In the genomic region with DNA sequence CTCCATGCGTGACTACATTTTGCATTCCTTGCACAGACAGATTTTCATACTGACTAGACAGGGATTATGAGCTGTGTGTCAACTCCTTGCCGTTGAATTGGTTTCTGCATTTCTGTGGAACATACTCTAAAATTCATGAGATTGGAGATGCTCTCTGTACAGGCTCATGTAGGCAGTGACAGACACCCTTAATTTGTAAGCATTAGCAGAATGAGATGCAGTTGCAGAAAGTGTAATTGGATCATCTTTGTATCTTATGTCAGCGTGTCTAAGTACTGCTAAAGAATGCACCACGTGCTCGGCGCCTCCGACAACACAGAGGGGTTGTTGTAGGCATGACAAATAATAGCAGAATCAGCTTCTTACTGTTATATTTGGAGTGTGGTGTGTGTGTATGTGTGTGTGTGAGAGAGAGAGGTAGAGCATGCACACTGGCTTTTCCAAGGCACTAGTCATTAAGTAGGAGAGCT, we compare ENCODE assay signal across 17 cellular contexts.
A peak's percentile ranks its signal among the peaks of the same experiment; 100 is the strongest.
DNase-seq lines count a peak whose midpoint lies in the region; ATAC-seq and TF ChIP-seq lines count a peak whose summit lies in the region.
"Had no signal": no experiment of that assay in that cellular context is flagged by ENCODE, and none has a peak within 500 bp of the region (broad histone marks: within the 10 kb centered on the region; RNA-seq: fewer than 3 reads in every experiment).

No MANE protein-coding gene starts in this region.

- no peak for ATAC-seq in HG02885 (IDR thresholded peaks at IDR 0.05; ENCODE audit: poor library complexity, unreplicated experiment)

- H3F3A ChIP-seq in neural progenitor cell (ENCODE audit: low read depth): no peaks in the 10 kb centered on the region

- DNase-seq in NCI-H2171 treated with DMSO at 0.1 percent for 48 hours (lab: John Stamatoyannopoulos, UW) (peak; percentile 33), NCI-H2171 (lab: John Stamatoyannopoulos, UW) (no peak), foreskin melanocyte (peak; percentile 54), neural progenitor cell (ENCODE audit: low spot score) (no peak), superior temporal gyrus (ENCODE audit: extremely low spot score) (peak; percentile 17), prostate gland (ENCODE audit: low spot score) (no peak), kidney tubule cell (ENCODE audit: low spot score) (no peak)
- DNase-seq: CD8-positive, alpha-beta memory T cell; DMS 273 treated with DMSO at 0.1 percent for 48 hours; EL; NCI-H1417 treated with DMSO at 0.1 percent for 48 hours; NCI-H2029 treated with DMSO at 0.1 percent for 48 hours; NCI-H446 treated with DMSO at 0.1 percent for 48 hours had no signal

- H3K9me3 ChIP-seq in neural progenitor cell (ENCODE audit: low read depth) (no peaks in the 10 kb centered on the region), prostate gland (no peaks in the 10 kb centered on the region)
- H3K9me3 ChIP-seq: BLaER1, HAP-1 had no signal

- no peak overlapping the region for H3K4me2 ChIP-seq in neural progenitor cell
- H3K4me2 ChIP-seq: BLaER1 had no signal

- H3K4me3 ChIP-seq in neural progenitor cell (no peak overlapping the region), prostate gland (no peak overlapping the region)
- H3K4me3 ChIP-seq: BLaER1, HAP-1 had no signal

- intact Hi-C loops in prostate gland (cut with DNase I): no loop called here

- peak overlapping the region; percentile 35 for H3K27ac Mint-ChIP-seq in neural progenitor cell
- H3K27ac Mint-ChIP-seq: CD8-positive, alpha-beta memory T cell had no signal

- no peaks in the 10 kb centered on the region for H3K4me1 ChIP-seq in neural progenitor cell
- no peaks in the 10 kb centered on the region for H3K4me1 ChIP-seq in prostate gland (replicated peaks)
- H3K4me1 ChIP-seq: BLaER1, HAP-1 had no signal

- H3K9ac ChIP-seq in neural progenitor cell: no peak overlapping the region
- H3K9ac ChIP-seq: BLaER1 had no signal

- H3K9me3 Mint-ChIP-seq in neural progenitor cell: peaks cover 10% of the 10 kb centered on the region
- H3K9me3 Mint-ChIP-seq: CD8-positive, alpha-beta memory T cell had no signal

- no peak overlapping the region for H2AFZ ChIP-seq in neural progenitor cell (replicated peaks)

- H3K27me3 Mint-ChIP-seq in neural progenitor cell (ENCODE audit: insufficient read depth, low read depth): peaks cover 10% of the 10 kb centered on the region

- H3K27me3 ChIP-seq in neural progenitor cell (no peaks in the 10 kb centered on the region), prostate gland (replicated peaks; ENCODE audit: insufficient read depth) (no peaks in the 10 kb centered on the region)
- H3K27me3 ChIP-seq: BLaER1 had no signal

- H3K27ac ChIP-seq in neural progenitor cell (no peak overlapping the region), prostate gland (no peak overlapping the region)
- H3K27ac ChIP-seq: 22Rv1, BLaER1 had no signal

- no peaks in the 10 kb centered on the region for H4K20me1 ChIP-seq in neural progenitor cell (ENCODE audit: low read depth)
- H4K20me1 ChIP-seq: BLaER1 had no signal

- peaks cover 16% of the 10 kb centered on the region for H3K4me1 Mint-ChIP-seq in neural progenitor cell
- H3K4me1 Mint-ChIP-seq: CD8-positive, alpha-beta memory T cell had no signal

- TF ChIP-seq CTCF in neural progenitor cell (IDR thresholded peaks at IDR 0.05) (no peak), prostate gland (IDR thresholded peaks at IDR 0.05) (no peak)

- H3K4me3 Mint-ChIP-seq in neural progenitor cell: no peak overlapping the region
- H3K4me3 Mint-ChIP-seq: CD8-positive, alpha-beta memory T cell had no signal

- no peak for TF ChIP-seq POLR2A in prostate gland (IDR thresholded peaks at IDR 0.05)

- H3K79me2 ChIP-seq in neural progenitor cell (ENCODE audit: low read depth): no peaks in the 10 kb centered on the region

- H3K36me3 ChIP-seq in neural progenitor cell: no peaks in the 10 kb centered on the region
- no peaks in the 10 kb centered on the region for H3K36me3 ChIP-seq in prostate gland
- H3K36me3 ChIP-seq: BLaER1, HAP-1 had no signal

- H3K36me3 Mint-ChIP-seq in neural progenitor cell: no peaks in the 10 kb centered on the region
- H3K36me3 Mint-ChIP-seq: CD8-positive, alpha-beta memory T cell had no signal

- 74% methylated on average over 7 of the region's 7 CpGs for WGBS in prostate gland

Comparison
In these comparisons a context has a peak if more than half of its experiments do, and no peak if none do; other contexts are left out.
1. DNase-seq: peak in NCI-H2171 treated with DMSO at 0.1 percent for 48 hours (single experiment), foreskin melanocyte (single experiment) and superior temporal gyrus (single experiment); none in NCI-H2171 (single experiment), neural progenitor cell (single experiment), prostate gland (single experiment) and kidney tubule cell (single experiment).